Comparison of ENCODE assay signal across 4 cellular contexts in the genomic region with DNA sequence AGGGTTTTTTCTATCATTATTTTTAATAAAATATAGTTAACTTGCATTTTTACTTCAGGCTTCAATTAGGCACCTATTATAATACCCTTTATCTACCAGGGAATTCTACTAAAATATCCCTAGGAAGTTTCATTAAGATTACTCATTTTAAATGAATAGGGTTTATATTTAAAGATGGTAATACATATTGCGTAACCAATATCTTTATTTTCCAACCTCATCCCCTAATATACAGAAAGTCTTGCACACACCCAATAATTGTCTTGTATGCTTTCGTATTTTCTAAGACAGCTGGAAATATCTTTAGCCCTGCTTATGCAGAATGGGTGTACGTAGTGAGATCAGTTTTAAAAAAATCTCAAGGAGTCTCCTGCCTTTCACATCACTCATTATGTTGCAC.
A peak's percentile ranks its signal among the peaks of the same experiment; 100 is the strongest.
TF ChIP-seq lines count a peak whose summit lies in the region.

No MANE protein-coding gene starts in this region.

TF ChIP-seq in HepG2, 621 proteins besides CTCF, POLR2A, EP300 and RAD21:
- no peak for TF ChIP-seq ZNF737 (CRISPR knock-in tag; IDR thresholded peaks at IDR 0.05; ENCODE audit: borderline replicate concordance)
- peak; percentile 65 for TF ChIP-seq CEBPB (IDR thresholded peaks at IDR 0.05; ENCODE audit: borderline replicate concordance, low read depth, low read length)

TF ChIP-seq in IMR-90, 13 proteins besides CTCF, POLR2A, EP300 and RAD21:
- TF ChIP-seq CEBPB (IDR thresholded peaks at IDR 0.05; ENCODE audit: low read depth, low read length) (peak; percentile 82), SMC3 (IDR thresholded peaks at IDR 0.05; ENCODE audit: low read depth, low read length) (no peak)

TF ChIP-seq in K562, 482 proteins besides CTCF, POLR2A, EP300 and RAD21:
- TF ChIP-seq CEBPG (CRISPR knock-in tag; IDR thresholded peaks at IDR 0.05) = no peak
- TF ChIP-seq CEBPG (tag; conservative IDR thresholded peaks at IDR 0.05 in 1 of 2, IDR thresholded peaks at IDR 0.05 in 1 of 2) = peak in 1 of 2 experiments; percentile 88; a peak in 2 of 4 replicates
- TF ChIP-seq CEBPB (tag; IDR thresholded peaks at IDR 0.05) = peak; percentile 64
- no peak for TF ChIP-seq CC2D1A (IDR thresholded peaks at IDR 0.05)
TF ChIP-seq in K562: peak in this region for 2.

TF ChIP-seq in H1, 55 proteins besides CTCF, POLR2A, EP300 and RAD21:
- TF ChIP-seq NANOG (IDR thresholded peaks at IDR 0.05; ENCODE audit: insufficient read depth, low read depth, low read length, poor library complexity, severe bottlenecking) (no peak), BRCA1 (IDR thresholded peaks at IDR 0.05; ENCODE audit: low read depth, low read length) (no peak), JUND (IDR thresholded peaks at IDR 0.05; ENCODE audit: low read length) (no peak), TBP (IDR thresholded peaks at IDR 0.05; ENCODE audit: low read depth, low read length) (no peak), CEBPB (IDR thresholded peaks at IDR 0.05; ENCODE audit: low read depth, low read length) (peak; percentile 72; the same call in 1 of the 2 replicates)
TF ChIP-seq in H1: peak in this region for 1.
